Comparison of ENCODE assay signal across 1 cellular context in genomic region chr10:15877836-15878576, GRCh38.
TF ChIP-seq lines count a peak whose summit lies in the region.

No MANE protein-coding gene starts in this region.

TF ChIP-seq in K562, 482 proteins besides CTCF, POLR2A, EP300 and RAD21 (continued from another document and continues in another):
- TF ChIP-seq ZBTB40 (IDR thresholded peaks at IDR 0.05) (no peak), ZBTB40 (CRISPR knock-in tag; IDR thresholded peaks at IDR 0.05) (no peak), NCOA4 (IDR thresholded peaks at IDR 0.05; ENCODE audit: partially characterized antibody) (no peak), TRIM25 (IDR thresholded peaks at IDR 0.05; ENCODE audit: borderline replicate concordance) (no peak), NRF1 (conservative IDR thresholded peaks at IDR 0.05 in 1 of 2, IDR thresholded peaks at IDR 0.05 in 1 of 2) (peak in 1 of 2 experiments; percentile 30; a peak in 1 of 4 replicates), ZBTB34 (CRISPR knock-in tag; IDR thresholded peaks at IDR 0.05) (no peak), ZBTB2 (IDR thresholded peaks at IDR 0.05) (no peak), NR2C2 (CRISPR knock-in tag; IDR thresholded peaks at IDR 0.05) (no peak), NR2C2 (tag; IDR thresholded peaks at IDR 0.05) (peak; percentile 16; the same call in 1 of the 2 replicates), E2F3 (CRISPR knock-in tag; IDR thresholded peaks at IDR 0.05) (no peak), ZNF175 (CRISPR knock-in tag; IDR thresholded peaks at IDR 0.05; ENCODE audit: low read depth) (no peak), HNRNPUL1 (IDR thresholded peaks at IDR 0.05; ENCODE audit: low read length) (no peak), ZNF263 (CRISPR knock-in tag; IDR thresholded peaks at IDR 0.05; ENCODE audit: borderline replicate concordance) (no peak), ZNF444 (CRISPR knock-in tag; IDR thresholded peaks at IDR 0.05) (no peak), HMG20A (CRISPR knock-in tag; conservative IDR thresholded peaks at IDR 0.05) (no peak), ZNF830 (CRISPR knock-in tag; IDR thresholded peaks at IDR 0.05) (no peak), HDAC1 (IDR thresholded peaks at IDR 0.05) (no peak), PRDM10 (IDR thresholded peaks at IDR 0.05; ENCODE audit: partially characterized antibody) (peak; percentile 55), USF1 (CRISPR knock-in tag; IDR thresholded peaks at IDR 0.05) (no peak), CSDE1 (IDR thresholded peaks at IDR 0.05) (no peak), FOXA3 (CRISPR knock-in tag; conservative IDR thresholded peaks at IDR 0.05 in 1 of 2, IDR thresholded peaks at IDR 0.05 in 1 of 2) (peak; percentile 33 to 80; a peak in 2 of 4 replicates), TFAP4 (CRISPR knock-in tag; IDR thresholded peaks at IDR 0.05; ENCODE audit: borderline replicate concordance) (peak; percentile 21; the same call in 1 of the 2 replicates), EP400 (IDR thresholded peaks at IDR 0.05) (no peak; the same call in 1 of the 2 replicates), EWSR1 (IDR thresholded peaks at IDR 0.05; ENCODE audit: borderline replicate concordance, low read depth, partially characterized antibody) (no peak), ZBTB5 (IDR thresholded peaks at IDR 0.05) (no peak), E2F8 (IDR thresholded peaks at IDR 0.05; ENCODE audit: low read depth, partially characterized antibody) (no peak)
